Comparison of ENCODE assay signal across 1 cellular context in genomic region chrX:153844509-153845082, GRCh38.
TF ChIP-seq lines count a peak whose summit lies in the region.

No MANE protein-coding gene starts in this region.

TF ChIP-seq in neural cell, 6 proteins besides CTCF, POLR2A, EP300 and RAD21 (continued from another document):
- TF ChIP-seq REST (IDR thresholded peaks at IDR 0.05; ENCODE audit: borderline replicate concordance) (no peak), MXI1 (conservative IDR thresholded peaks at IDR 0.05; ENCODE audit: poor library complexity, severe bottlenecking) (no peak), TAF1 (IDR thresholded peaks at IDR 0.05; ENCODE audit: low read depth) (no peak), SMC3 (conservative IDR thresholded peaks at IDR 0.05; ENCODE audit: poor library complexity) (no peak), POLR2AphosphoS5 (IDR thresholded peaks at IDR 0.05) (no peak)
